In the genomic region with DNA sequence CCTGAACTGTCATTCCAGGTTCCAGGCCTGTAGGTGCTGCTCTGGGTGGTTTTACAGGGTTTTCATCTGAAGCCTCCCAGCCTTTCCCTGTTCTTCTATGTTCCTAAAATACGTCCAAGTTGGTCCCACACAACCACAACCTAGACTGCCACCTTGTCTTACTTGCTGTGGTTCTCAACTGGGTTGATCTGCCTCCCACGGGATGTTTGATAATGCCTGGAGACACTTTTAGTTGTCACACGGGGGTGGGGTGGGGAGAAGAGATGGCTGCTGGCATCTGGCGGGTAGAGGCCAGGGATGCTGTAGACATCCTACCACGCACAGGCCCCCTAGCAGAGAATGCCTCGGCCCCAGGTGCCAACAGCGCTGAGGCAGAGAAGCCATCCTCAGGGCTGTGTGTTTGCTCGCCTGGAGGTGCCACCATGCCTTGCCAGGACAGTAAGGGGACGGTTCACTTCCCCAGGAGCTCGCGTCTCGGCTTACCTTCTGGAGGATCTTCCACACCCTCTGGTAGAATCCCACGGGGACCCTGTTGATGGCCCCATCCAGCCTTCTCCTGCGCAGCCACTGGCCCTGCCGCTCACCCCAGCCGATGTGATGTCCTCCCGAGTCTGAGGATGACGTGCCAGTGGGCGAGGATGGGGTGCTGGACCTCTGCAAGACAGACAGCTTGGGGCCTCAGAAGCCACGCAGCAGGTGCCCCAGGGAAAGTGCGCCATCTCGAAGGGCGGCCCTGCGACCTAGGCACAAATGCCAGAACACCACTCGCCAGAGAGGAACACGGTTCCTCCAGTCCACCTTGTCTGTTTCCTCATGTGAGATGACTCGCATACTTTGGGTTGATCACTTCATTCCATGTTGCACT, we compare ENCODE assay signal across 18 cellular contexts.
DNase-seq lines count a peak whose midpoint lies in the region; ATAC-seq and TF ChIP-seq lines count a peak whose summit lies in the region.
"Had no signal": no experiment of that assay in that cellular context is flagged by ENCODE, and none has a peak within 500 bp of the region (broad histone marks: within the 10 kb centered on the region; RNA-seq: fewer than 3 reads in every experiment).

No MANE protein-coding gene starts in this region.

- H3K27me3 ChIP-seq in mammary epithelial cell (ENCODE audit: insufficient read depth, low read length) (no peaks in the 10 kb centered on the region), trophoblast cell (ENCODE audit: insufficient read depth, low read length) (no peaks in the 10 kb centered on the region), tibial artery (no peaks in the 10 kb centered on the region)
- H3K27me3 ChIP-seq: SJCRH30 had no signal

- H3K79me1 ChIP-seq in trophoblast cell (ENCODE audit: low read length): no peaks in the 10 kb centered on the region

- POLR2A ChIA-PET in MCF 10A (lab: Yijun Ruan, JAX): no interaction called here

- H3K4me1 Mint-ChIP-seq in MCF 10A (ENCODE audit: insufficient read depth, unreplicated experiment): no peaks in the 10 kb centered on the region
- H3K4me1 Mint-ChIP-seq in chondrocyte (ENCODE audit: low read depth): peaks cover 23% of the 10 kb centered on the region

- H3K27me3 Mint-ChIP-seq in MCF 10A (ENCODE audit: insufficient read depth, unreplicated experiment): no peaks in the 10 kb centered on the region
- H3K27me3 Mint-ChIP-seq in chondrocyte (ENCODE audit: low read depth): no peaks in the 10 kb centered on the region

- H4K8ac ChIP-seq in trophoblast cell (ENCODE audit: low read depth, low read length): no peak overlapping the region

- no peak overlapping the region for H3K23ac ChIP-seq in trophoblast cell (ENCODE audit: low read length)

- no peak overlapping the region for H3K9ac ChIP-seq in mammary epithelial cell (ENCODE audit: insufficient read depth, low read length)
- no peak overlapping the region for H3K9ac ChIP-seq in trophoblast cell (ENCODE audit: low read length)

- peak overlapping the region; percentile 58 for H2BK12ac ChIP-seq in trophoblast cell (ENCODE audit: low read length)

- H2BK120ac ChIP-seq in trophoblast cell (ENCODE audit: insufficient read depth, low read length, poor library complexity): no peak overlapping the region

- no peaks in the 10 kb centered on the region for H3K9me3 Mint-ChIP-seq in MCF 10A (ENCODE audit: unreplicated experiment)
- H3K9me3 Mint-ChIP-seq in chondrocyte (ENCODE audit: low read depth): no peaks in the 10 kb centered on the region

- H2AK5ac ChIP-seq in trophoblast cell (ENCODE audit: low read length): no peak overlapping the region

- no peak overlapping the region for H4K91ac ChIP-seq in trophoblast cell (ENCODE audit: low read depth, low read length)

- TF ChIP-seq CTCF in MCF 10A (IDR thresholded peaks at IDR 0.05; ENCODE audit: unreplicated experiment) (no peak), mammary epithelial cell (conservative IDR thresholded peaks at IDR 0.05 in 1 of 2, IDR thresholded peaks at IDR 0.05 in 1 of 2; ENCODE audit: extremely low read depth in 1 of 2, insufficient read depth in 1 of 2, low read depth in 1 of 2, low read length in 2 of 2) (no peak), chondrocyte (IDR thresholded peaks at IDR 0.05) (no peak), tibial artery (IDR thresholded peaks at IDR 0.05) (no peak)

- no peak overlapping the region for H3K18ac ChIP-seq in trophoblast cell (ENCODE audit: low read length)

- 89% methylated on average over 11 of the region's 27 CpGs for WGBS in mammary epithelial cell (ENCODE audit: low coverage, missing lambda C conversion rate)
- WGBS in trophoblast cell (ENCODE audit: extremely low coverage, insufficient coverage, insufficient read length): no CpG with 5 or more reads among the region's 27 CpGs

- H3K4me1 ChIP-seq in mammary epithelial cell (ENCODE audit: insufficient read depth, low read length) (peaks cover 20% of the 10 kb centered on the region), trophoblast cell (ENCODE audit: control insufficient read depth in 1 of 2, insufficient read depth in 2 of 2, low read length in 2 of 2) (peaks cover 7 to 16% of the 10 kb centered on the region in 2 experiments), tibial artery (peaks cover 0 to 26% (median 8%) of the 10 kb centered on the region in 4 donors)
- H3K4me1 ChIP-seq: HAP-1, SJCRH30 had no signal

- ATAC-seq in GM21528 (IDR thresholded peaks at IDR 0.05; ENCODE audit: low FRiP score, unreplicated experiment): no peak
- ATAC-seq: K562 had no signal

- no peak overlapping the region for H3K27ac ChIP-seq in mammary epithelial cell (ENCODE audit: insufficient read depth, low read depth, low read length)
- H3K27ac ChIP-seq in trophoblast cell (ENCODE audit: low read depth, low read length): no peak overlapping the region
- H3K27ac ChIP-seq in tibial artery: peak overlapping the region; percentile 70 to 77
- H3K27ac ChIP-seq: 22Rv1, C4-2B, SJCRH30 had no signal

- H3K36me3 Mint-ChIP-seq in MCF 10A (ENCODE audit: insufficient read depth, unreplicated experiment) (peaks cover 20% of the 10 kb centered on the region), chondrocyte (ENCODE audit: low read depth) (peaks cover 3% of the 10 kb centered on the region)

- no peak overlapping the region for H2AFZ ChIP-seq in mammary epithelial cell (ENCODE audit: low read depth, low read length)
- no peak overlapping the region for H2AFZ ChIP-seq in trophoblast cell (ENCODE audit: insufficient read depth, low read length, poor library complexity)

- in situ Hi-C loops in mammary epithelial cell (cut with MboI; ENCODE audit: low sequenced_read_pairs in 2 of 2): loop anchor here in 1 of 2 donors (10.0 kb wide), 1 partner anchor 502 kb away; no protein-coding TSS in a partner anchor

- intact Hi-C loops in MCF 10A (cut with micrococcal nuclease) (no loop called here), mammary epithelial cell (cut with micrococcal nuclease) (no loop called here), tibial artery (cut with DNase I; ENCODE audit: low total_unique reads) (loop anchor here (5.0 kb wide), 1 partner anchor 490 kb away; no protein-coding TSS in a partner anchor)

- no peak overlapping the region for H3K4me3 ChIP-seq in mammary epithelial cell (replicated peaks in 1 of 3; ENCODE audit: insufficient read depth in 1 of 3, low read depth in 2 of 3, low read length in 3 of 3)
- no peak overlapping the region for H3K4me3 ChIP-seq in trophoblast cell (ENCODE audit: low read depth, low read length)
- H3K4me3 ChIP-seq in tibial artery: no peak overlapping the region
- H3K4me3 ChIP-seq: HAP-1, K562, SJCRH30 had no signal

- H2BK5ac ChIP-seq in trophoblast cell (ENCODE audit: low read depth, low read length, poor library complexity): no peak overlapping the region

- H3K27ac Mint-ChIP-seq in MCF 10A (ENCODE audit: low read depth, unreplicated experiment) (peak overlapping the region; percentile 85), chondrocyte (ENCODE audit: unreplicated experiment) (peak overlapping the region; percentile 69)

- H3K14ac ChIP-seq in trophoblast cell (ENCODE audit: low read length): no peak overlapping the region

- no peak overlapping the region for H4K12ac ChIP-seq in trophoblast cell (ENCODE audit: low read depth, low read length)

- no peak overlapping the region for H3K4ac ChIP-seq in trophoblast cell (ENCODE audit: low read depth, low read length)

- no peak for DNase-seq in MCF 10A (ENCODE audit: unreplicated experiment)
- DNase-seq in mammary epithelial cell: no peak
- DNase-seq in chondrocyte (ENCODE audit: low spot score): peak; percentile 83
- DNase-seq in trophoblast cell: no peak
- no peak for DNase-seq in tibial artery
- no peak for DNase-seq in dermis blood vessel endothelial cell
- no peak for DNase-seq in NCI-H2029 treated with DMSO at 0.1 percent for 48 hours (lab: John Stamatoyannopoulos, UW)
- DNase-seq: AML-193, DMS79, NCI-H187, NCI-H2227 treated with DMSO at 0.1 percent for 48 hours, NCI-H510A treated with DMSO at 0.1 percent for 48 hours, SJCRH30 had no signal

- CTCF ChIA-PET in MCF 10A (lab: Yijun Ruan, JAX) (interaction anchor here (0.6 kb wide), 1 partner anchor 472 kb away, joined by 3 read pairs; no protein-coding TSS in a partner anchor), mammary epithelial cell (lab: Charles Lee; ENCODE audit: low non-redundant PET) (no interaction called here)

- H3K4me2 ChIP-seq in mammary epithelial cell (ENCODE audit: insufficient read depth, low read depth, low read length): no peak overlapping the region
- no peak overlapping the region for H3K4me2 ChIP-seq in trophoblast cell (ENCODE audit: low read length)

- BruUV-seq in MCF 10A (replicated peaks; lab: Mats Ljungman, UMichigan) (no TSS peak), mammary epithelial cell (replicated peaks; lab: Mats Ljungman, UMichigan) (no TSS peak)

- H4K20me1 ChIP-seq in mammary epithelial cell (ENCODE audit: insufficient read depth, low read length): no peaks in the 10 kb centered on the region

- no peaks in the 10 kb centered on the region for H3K79me2 ChIP-seq in mammary epithelial cell (ENCODE audit: insufficient read depth, low read length)
- H3K79me2 ChIP-seq in trophoblast cell (ENCODE audit: control insufficient read depth, insufficient read depth, low read length, poor library complexity): no peaks in the 10 kb centered on the region

- dilution Hi-C loops in mammary epithelial cell (cut with HindIII; ENCODE audit: low sequenced_read_pairs): no loop called here

- H3K4me3 Mint-ChIP-seq in MCF 10A (ENCODE audit: unreplicated experiment): no peak overlapping the region
- H3K4me3 Mint-ChIP-seq in chondrocyte (ENCODE audit: unreplicated experiment): no peak overlapping the region

- H3K36me3 ChIP-seq in mammary epithelial cell (ENCODE audit: insufficient read depth, low read length) (no peaks in the 10 kb centered on the region), trophoblast cell (ENCODE audit: control insufficient read depth in 1 of 2, insufficient read depth in 2 of 2, low read length in 2 of 2) (peaks cover 22 to 24% of the 10 kb centered on the region in 2 experiments), tibial artery (peaks cover 0 to 11% (median 0%) of the 10 kb centered on the region in 3 donors)
- H3K36me3 ChIP-seq: HAP-1, SJCRH30 had no signal

- H3K9me3 ChIP-seq in mammary epithelial cell (replicated peaks; ENCODE audit: insufficient read depth, low read length) (peaks cover 3% of the 10 kb centered on the region), trophoblast cell (ENCODE audit: insufficient read depth, low read depth, low read length) (no peaks in the 10 kb centered on the region), tibial artery (no peaks in the 10 kb centered on the region)
- H3K9me3 ChIP-seq: HAP-1, SJCRH30 had no signal

Comparison
In these comparisons a context has a peak if more than half of its experiments do, and no peak if none do; other contexts are left out.
1. H3K27ac ChIP-seq: peak in tibial artery (2 of 2); none in mammary epithelial cell (single experiment) and trophoblast cell (single experiment).